In the genomic region with DNA sequence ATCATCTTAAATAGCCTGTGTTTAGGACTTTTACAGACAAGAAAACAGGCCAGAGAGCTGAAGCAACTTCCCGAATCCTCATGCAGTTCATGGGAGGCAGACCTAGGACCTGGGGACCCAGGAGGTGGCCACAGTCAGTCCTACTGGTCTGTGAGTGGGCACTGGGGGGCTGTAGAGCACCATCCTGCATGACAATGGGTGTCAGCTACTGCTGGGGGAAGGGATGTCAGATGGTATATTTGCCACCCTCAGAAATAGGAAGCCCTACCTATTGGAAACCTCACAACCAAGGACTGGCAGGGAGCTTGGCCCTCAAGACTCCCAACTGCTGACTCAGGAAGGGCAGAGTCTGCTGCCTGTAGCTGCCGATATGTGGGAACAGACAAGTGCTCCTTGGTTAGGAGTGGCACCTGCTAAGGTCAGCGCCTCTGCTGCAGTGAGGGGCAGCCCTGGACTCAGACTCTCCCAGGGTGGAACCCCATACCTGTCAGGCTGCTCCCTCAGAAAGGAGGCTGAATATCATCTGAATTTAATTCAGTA, we compare ENCODE assay signal across 13 cellular contexts. TPM values are rescaled to one million over a fixed set of nuclear protein-coding genes. Genes with fewer than 3 reads are reported as not detected.
DNase-seq lines count a peak whose midpoint lies in the region; ATAC-seq, FAIRE-seq and TF ChIP-seq lines count a peak whose summit lies in the region.
"Had no signal": no experiment of that assay in that cellular context is flagged by ENCODE, and none has a peak within 500 bp of the region (broad histone marks: within the 10 kb centered on the region; RNA-seq: fewer than 3 reads in every experiment).

No MANE protein-coding gene starts in this region.

- peaks cover 0 to 3% of the 10 kb centered on the region in 2 donors for H3K36me3 ChIP-seq in mucosa of rectum (ENCODE audit: control insufficient read depth in 2 of 2, insufficient read depth in 2 of 2, low read length in 2 of 2)
- H3K36me3 ChIP-seq: brain microvascular endothelial cell had no signal

- no peak for TF ChIP-seq POLR2A in A549 (IDR thresholded peaks at IDR 0.05; ENCODE audit: low read length)

- CTCF ChIA-PET in A549 (lab: Yijun Ruan, JAX): interaction anchor here (1.0 to 1.4 kb wide), 2 partner anchors 15 to 500 kb away, joined by 3 to 5 read pairs; no protein-coding TSS in a partner anchor

- peak overlapping the region in 1 of 4 donors; percentile 66 for H3K4me3 Mint-ChIP-seq in IgD-negative memory B cell
- H3K4me3 Mint-ChIP-seq in activated naive CD8-positive, alpha-beta T cell: no peak overlapping the region

- DNase-seq in A549 (ENCODE audit: low read depth in 1 of 2, low spot score in 1 of 2) (no peak), mesenteric fat pad (ENCODE audit: low spot score) (no peak), GM03348 (ENCODE audit: low spot score) (no peak)
- DNase-seq: brain microvascular endothelial cell, mammary epithelial cell, NCI-H2029 had no signal

- no peaks in the 10 kb centered on the region for H3K36me3 Mint-ChIP-seq in IgD-negative memory B cell
- H3K36me3 Mint-ChIP-seq in activated naive CD8-positive, alpha-beta T cell: peaks cover 9% of the 10 kb centered on the region

- ATAC-seq in A549: no peak
- no peak for ATAC-seq in activated CD4-positive, CD25-positive, alpha-beta regulatory T cell treated with anti-CD3 and anti-CD28 coated beads, Interleukin-2, amount 50 U/mL, for 24 hours
- no peak for ATAC-seq in HG03045 (IDR thresholded peaks at IDR 0.05; ENCODE audit: unreplicated experiment)

- 85% methylated on average over 3 of the region's 3 CpGs for WGBS in A549 (ENCODE audit: missing lambda C conversion rate)

- peak overlapping the region in 1 of 2 donors; percentile 1 for H3K9ac ChIP-seq in mucosa of rectum (ENCODE audit: low read depth in 1 of 2, low read length in 2 of 2)

- H3K27me3 ChIP-seq in mucosa of rectum (ENCODE audit: control insufficient read depth in 2 of 2, insufficient read depth in 2 of 2, low read length in 2 of 2): no peaks in the 10 kb centered on the region
- H3K27me3 ChIP-seq: brain microvascular endothelial cell had no signal

- H3K4me2 ChIP-seq in A549: no peak overlapping the region

- H3K4me1 ChIP-seq in A549: peaks cover 51% of the 10 kb centered on the region
- peaks cover 72 to 83% of the 10 kb centered on the region in 2 donors for H3K4me1 ChIP-seq in mucosa of rectum (ENCODE audit: control insufficient read depth in 2 of 2, insufficient read depth in 2 of 2, low read length in 2 of 2)

- H3K27ac ChIP-seq in A549 (peak overlapping the region in 1 of 2 experiments; percentile 54; a peak in 3 of 6 replicates), mucosa of rectum (ENCODE audit: low read depth in 2 of 2, low read length in 2 of 2) (peak overlapping the region; percentile 78 to 91)
- H3K27ac ChIP-seq: brain microvascular endothelial cell, SK-N-MC had no signal

- no peak overlapping the region for H3K4me3 ChIP-seq in A549
- no peak overlapping the region for H3K4me3 ChIP-seq in mucosa of rectum (ENCODE audit: low read length in 2 of 2)
- H3K4me3 ChIP-seq: SK-N-MC had no signal

- TF ChIP-seq RAD21 in A549 (conservative IDR thresholded peaks at IDR 0.05 in 1 of 2, IDR thresholded peaks at IDR 0.05 in 1 of 2): no peak

- no peak for FAIRE-seq in A549 (lab: Jason Lieb, UNC)
- FAIRE-seq: GM19239 had no signal

- H3K27me3 Mint-ChIP-seq in IgD-negative memory B cell: peaks cover 1% of the 10 kb centered on the region
- H3K27me3 Mint-ChIP-seq in activated naive CD8-positive, alpha-beta T cell: no peaks in the 10 kb centered on the region

- peaks cover 61 to 71% (median 62%) of the 10 kb centered on the region in 3 donors for H3K4me1 Mint-ChIP-seq in IgD-negative memory B cell
- peaks cover 79% of the 10 kb centered on the region for H3K4me1 Mint-ChIP-seq in activated naive CD8-positive, alpha-beta T cell (ENCODE audit: low read depth)

- no peak for TF ChIP-seq EP300 in A549 (IDR thresholded peaks at IDR 0.05)

- no peak for TF ChIP-seq CTCF in A549 (IDR thresholded peaks at IDR 0.05)

- H3K9me3 ChIP-seq in A549: no peaks in the 10 kb centered on the region
- no peaks in the 10 kb centered on the region for H3K9me3 ChIP-seq in mucosa of rectum (ENCODE audit: control insufficient read depth in 2 of 2, low read length in 2 of 2)

- H3K27ac Mint-ChIP-seq in IgD-negative memory B cell: peak overlapping the region; percentile 52 to 87 (median 78)
- peak overlapping the region; percentile 100 for H3K27ac Mint-ChIP-seq in activated naive CD8-positive, alpha-beta T cell

- POLR2A ChIA-PET in A549 (lab: Yijun Ruan, JAX): no interaction called here

- no peaks in the 10 kb centered on the region for H3K9me3 Mint-ChIP-seq in IgD-negative memory B cell
- no peaks in the 10 kb centered on the region for H3K9me3 Mint-ChIP-seq in activated naive CD8-positive, alpha-beta T cell (ENCODE audit: low read depth)

TF ChIP-seq in A549, 52 proteins besides CTCF, POLR2A, EP300 and RAD21:
- TF ChIP-seq GATA3 (IDR thresholded peaks at IDR 0.05; ENCODE audit: borderline replicate concordance): no peak
- TF ChIP-seq BHLHE40 (IDR thresholded peaks at IDR 0.05; ENCODE audit: low read depth, low read length): no peak
- TF ChIP-seq MAFK (IDR thresholded peaks at IDR 0.05; ENCODE audit: partially characterized antibody): peak; percentile 46
- no peak for TF ChIP-seq MAZ (IDR thresholded peaks at IDR 0.05; ENCODE audit: borderline replicate concordance, low read depth, low read length)
TF ChIP-seq in A549: peak in this region for 1.

RNA-seq across cellular contexts. Expression of a gene that starts 29.7 kb away (rescaled TPM):
- polyA plus RNA-seq in A549 (2011; rRNA removed) (32.5 and 37.2 TPM in 2 replicates), A549 (2017; fragmentation: RNase III; extraction: RNeasy Plus Mini Kit Qiagen cat#74134 plus additional on column Dnase treatment) (35.8 to 38.8 TPM (median 37.7 TPM) in 3 replicates), IgD-negative memory B cell (26.6 TPM)
- 37.2 and 43.6 TPM in 2 replicates for polyA plus RNA-seq in A549 (2012; cell fraction: cytosol; rRNA removed)
- polyA plus RNA-seq in A549 (2012; cell fraction: nucleus; rRNA removed): 85.1 and 94.7 TPM in 2 replicates
- 74.2 and 83.3 TPM in 2 replicates for polyA minus RNA-seq in A549 (2011; rRNA and poly(A)+ RNA removed)
- 102 TPM for total RNA-seq in mesenteric fat pad

RNA-seq across cellular contexts. Expression of a gene that starts 54.1 kb away (rescaled TPM):
- 68.3 and 79.2 TPM in 2 replicates for polyA plus RNA-seq in A549 (2011; rRNA removed)
- polyA plus RNA-seq in A549 (2012; cell fraction: cytosol; rRNA removed): 53.0 and 70.7 TPM in 2 replicates
- polyA plus RNA-seq in A549 (2012; cell fraction: nucleus; rRNA removed): 98.9 and 134 TPM in 2 replicates
- polyA plus RNA-seq in A549 (2017; fragmentation: RNase III; extraction: RNeasy Plus Mini Kit Qiagen cat#74134 plus additional on column Dnase treatment): 53.9 to 55.9 TPM (median 55.1 TPM) in 3 replicates
- polyA minus RNA-seq in A549 (2011; rRNA and poly(A)+ RNA removed): 58.8 and 75.2 TPM in 2 replicates
- polyA plus RNA-seq in IgD-negative memory B cell: 59.9 TPM
- total RNA-seq in mesenteric fat pad: 56.3 TPM
